Comparison of ENCODE assay signal across 11 cellular contexts in genomic region chr18:77250926-77251729, GRCh38. TPM values are rescaled to one million over a fixed set of nuclear protein-coding genes. Genes with fewer than 3 reads are reported as not detected.
DNase-seq lines count a peak whose midpoint lies in the region; ATAC-seq and TF ChIP-seq lines count a peak whose summit lies in the region.
"Had no signal": no experiment of that assay in that cellular context is flagged by ENCODE, and none has a peak within 500 bp of the region (broad histone marks: within the 10 kb centered on the region; RNA-seq: fewer than 3 reads in every experiment).

No MANE protein-coding gene starts in this region.

- BruUV-seq in OCI-LY7 (replicated peaks; lab: Mats Ljungman, UMichigan), result no TSS peak

- peak overlapping the region; percentile 69 for H3K27ac Mint-ChIP-seq in activated CD8-positive, alpha-beta T cell treated with anti-CD3 and anti-CD28 coated beads, Interleukin-2, amount 10 ng/mL, durations not matched to agents 7 days and 5 days
- H3K27ac Mint-ChIP-seq in activated CD8-positive, alpha-beta T cell treated with anti-CD3 and anti-CD28 coated beads for 36 hours, result no peak overlapping the region
- H3K27ac Mint-ChIP-seq in activated T-helper 17 cell treated with anti-CD3 and anti-CD28 coated beads, Interleukin-2, amount 50 U/mL, for 72 hours, result no peak overlapping the region
- H3K27ac Mint-ChIP-seq: activated B cell treated with CpG ODN at 0.5 μM for 24 hours had no signal

- H3K4me1 ChIP-seq in iPS-20b (ENCODE audit: insufficient read depth, low read length), result peaks cover 16% of the 10 kb centered on the region
- H3K4me1 ChIP-seq in OCI-LY7 (ENCODE audit: insufficient read depth, low read length, poor library complexity, severe bottlenecking), result no peaks in the 10 kb centered on the region

- ATAC-seq in activated CD8-positive, alpha-beta T cell treated with anti-CD3 and anti-CD28 coated beads, Interleukin-2, amount 10 ng/mL, durations not matched to agents 7 days and 5 days, result no peak
- no peak for ATAC-seq in activated CD8-positive, alpha-beta T cell treated with anti-CD3 and anti-CD28 coated beads for 36 hours
- no peak for ATAC-seq in activated T-helper 17 cell treated with anti-CD3 and anti-CD28 coated beads, Interleukin-2, amount 50 U/mL, for 72 hours (replicated peaks)
- ATAC-seq in stimulated activated naive CD8-positive, alpha-beta T cell treated with anti-CD3 and anti-CD28 coated beads, Interleukin-15, Interleukin-2, amounts not matched to agents 100 U/mL and 50 U/mL, for 24 hours, result peak; percentile 29

- peaks cover 4% of the 10 kb centered on the region for H3K36me3 Mint-ChIP-seq in activated CD8-positive, alpha-beta T cell treated with anti-CD3 and anti-CD28 coated beads, Interleukin-2, amount 10 ng/mL, durations not matched to agents 7 days and 5 days (ENCODE audit: low read depth)
- H3K36me3 Mint-ChIP-seq in activated CD8-positive, alpha-beta T cell treated with anti-CD3 and anti-CD28 coated beads for 36 hours (ENCODE audit: low read depth), result peaks cover 1% of the 10 kb centered on the region
- no peaks in the 10 kb centered on the region for H3K36me3 Mint-ChIP-seq in activated T-helper 17 cell treated with anti-CD3 and anti-CD28 coated beads, Interleukin-2, amount 50 U/mL, for 72 hours (ENCODE audit: low read depth)

- CTCF ChIA-PET in activated CD8-positive, alpha-beta T cell treated with anti-CD3 and anti-CD28 coated beads, Interleukin-2, amount 10 ng/mL, durations not matched to agents 7 days and 5 days (lab: Charles Lee), result no interaction called here
- CTCF ChIA-PET in activated CD8-positive, alpha-beta T cell treated with anti-CD3 and anti-CD28 coated beads for 36 hours (lab: Charles Lee), result no interaction called here
- CTCF ChIA-PET in OCI-LY7 (lab: Charles Lee; ENCODE audit: unreplicated experiment), result no interaction called here

- POLR2A ChIA-PET in activated CD8-positive, alpha-beta T cell treated with anti-CD3 and anti-CD28 coated beads, Interleukin-2, amount 10 ng/mL, durations not matched to agents 7 days and 5 days (lab: Charles Lee), result no interaction called here
- POLR2A ChIA-PET in activated CD8-positive, alpha-beta T cell treated with anti-CD3 and anti-CD28 coated beads for 36 hours (lab: Charles Lee), result no interaction called here
- POLR2A ChIA-PET in OCI-LY7 (lab: Charles Lee), result no interaction called here

- peak overlapping the region; percentile 78; the same call in 1 of the 2 replicates for H3K4me3 ChIP-seq in iPS-20b (ENCODE audit: low read length)
- H3K4me3 ChIP-seq in OCI-LY7 (ENCODE audit: low read depth, low read length, poor library complexity, severe bottlenecking), result no peak overlapping the region

- H3K27me3 ChIP-seq in iPS-20b (ENCODE audit: insufficient read depth, low read length), result peaks cover 94% of the 10 kb centered on the region

- no peak for TF ChIP-seq CTCF in activated CD8-positive, alpha-beta T cell treated with anti-CD3 and anti-CD28 coated beads for 36 hours (IDR thresholded peaks at IDR 0.05)
- no peak for TF ChIP-seq CTCF in OCI-LY7 (conservative IDR thresholded peaks at IDR 0.05; ENCODE audit: low read length)

- H3K9me3 Mint-ChIP-seq in activated CD8-positive, alpha-beta T cell treated with anti-CD3 and anti-CD28 coated beads, Interleukin-2, amount 10 ng/mL, durations not matched to agents 7 days and 5 days (ENCODE audit: insufficient read depth), result peaks cover 7% of the 10 kb centered on the region
- peaks cover 3% of the 10 kb centered on the region for H3K9me3 Mint-ChIP-seq in activated CD8-positive, alpha-beta T cell treated with anti-CD3 and anti-CD28 coated beads for 36 hours
- H3K9me3 Mint-ChIP-seq in activated T-helper 17 cell treated with anti-CD3 and anti-CD28 coated beads, Interleukin-2, amount 50 U/mL, for 72 hours, result no peaks in the 10 kb centered on the region

- H3K4me2 ChIP-seq in OCI-LY7 (ENCODE audit: low read length), result no peak overlapping the region

- no peaks in the 10 kb centered on the region for H3K9me2 ChIP-seq in OCI-LY7 (ENCODE audit: insufficient read depth, low read length)

- H3K4me1 Mint-ChIP-seq in activated CD8-positive, alpha-beta T cell treated with anti-CD3 and anti-CD28 coated beads, Interleukin-2, amount 10 ng/mL, durations not matched to agents 7 days and 5 days (ENCODE audit: low read depth), result peaks cover 8% of the 10 kb centered on the region
- H3K4me1 Mint-ChIP-seq in activated CD8-positive, alpha-beta T cell treated with anti-CD3 and anti-CD28 coated beads for 36 hours (ENCODE audit: low read depth), result peaks cover 11% of the 10 kb centered on the region
- no peaks in the 10 kb centered on the region for H3K4me1 Mint-ChIP-seq in activated T-helper 17 cell treated with anti-CD3 and anti-CD28 coated beads, Interleukin-2, amount 50 U/mL, for 72 hours

- no peak overlapping the region for H3K9ac ChIP-seq in iPS-20b (ENCODE audit: low read depth, low read length)

- peaks cover 71% of the 10 kb centered on the region for H3K27me3 Mint-ChIP-seq in activated CD8-positive, alpha-beta T cell treated with anti-CD3 and anti-CD28 coated beads, Interleukin-2, amount 10 ng/mL, durations not matched to agents 7 days and 5 days (ENCODE audit: low read depth)
- H3K27me3 Mint-ChIP-seq in activated CD8-positive, alpha-beta T cell treated with anti-CD3 and anti-CD28 coated beads for 36 hours, result peaks cover 63% of the 10 kb centered on the region
- peaks cover 41% of the 10 kb centered on the region for H3K27me3 Mint-ChIP-seq in activated T-helper 17 cell treated with anti-CD3 and anti-CD28 coated beads, Interleukin-2, amount 50 U/mL, for 72 hours

- H3K27ac ChIP-seq in iPS-20b (ENCODE audit: low read length) (no peak overlapping the region), OCI-LY7 (ENCODE audit: low read depth, low read length, poor library complexity, severe bottlenecking) (no peak overlapping the region)
- H3K27ac ChIP-seq: skin epidermis had no signal

- H4K20me1 ChIP-seq in OCI-LY7 (ENCODE audit: insufficient read depth, low read length), result no peaks in the 10 kb centered on the region

- intact Hi-C loops in activated CD8-positive, alpha-beta T cell treated with anti-CD3 and anti-CD28 coated beads for 36 hours (cut with micrococcal nuclease), result no loop called here
- intact Hi-C loops in OCI-LY7 (cut with micrococcal nuclease; ENCODE audit: unreplicated experiment), result no loop called here

- peak overlapping the region; percentile 32 for H3K4me3 Mint-ChIP-seq in activated CD8-positive, alpha-beta T cell treated with anti-CD3 and anti-CD28 coated beads, Interleukin-2, amount 10 ng/mL, durations not matched to agents 7 days and 5 days
- H3K4me3 Mint-ChIP-seq in activated CD8-positive, alpha-beta T cell treated with anti-CD3 and anti-CD28 coated beads for 36 hours, result no peak overlapping the region
- peak overlapping the region; percentile 43 for H3K4me3 Mint-ChIP-seq in activated T-helper 17 cell treated with anti-CD3 and anti-CD28 coated beads, Interleukin-2, amount 50 U/mL, for 72 hours
- H3K4me3 Mint-ChIP-seq: activated B cell treated with CpG ODN at 0.5 μM for 24 hours had no signal

- no peaks in the 10 kb centered on the region for H3K79me2 ChIP-seq in OCI-LY7 (ENCODE audit: insufficient read depth, low read depth, low read length)

- H3K36me3 ChIP-seq in iPS-20b (ENCODE audit: insufficient read depth, low read depth, low read length), result no peaks in the 10 kb centered on the region
- no peaks in the 10 kb centered on the region for H3K36me3 ChIP-seq in OCI-LY7 (ENCODE audit: insufficient read depth, low read length)

- no peaks in the 10 kb centered on the region for H3K9me3 ChIP-seq in iPS-20b (ENCODE audit: insufficient read depth, low read depth, low read length)
- H3K9me3 ChIP-seq in OCI-LY7 (ENCODE audit: low read length), result no peaks in the 10 kb centered on the region

- H2AFZ ChIP-seq in OCI-LY7 (ENCODE audit: low read length), result no peak overlapping the region

- no peak for DNase-seq in activated CD8-positive, alpha-beta T cell treated with anti-CD3 and anti-CD28 coated beads, Interleukin-2, amount 10 ng/mL, durations not matched to agents 7 days and 5 days
- no peak for DNase-seq in activated CD8-positive, alpha-beta T cell treated with anti-CD3 and anti-CD28 coated beads for 36 hours
- no peak for DNase-seq in stimulated activated naive CD8-positive, alpha-beta T cell treated with anti-CD3 and anti-CD28 coated beads, Interleukin-15, Interleukin-2, amounts not matched to agents 100 U/mL and 50 U/mL, for 24 hours
- DNase-seq in RPMI8226 (no peak), OCI-LY7 (ENCODE audit: low spot score) (no peak), HPDE6-E6E7 (ENCODE audit: extremely low spot score) (no peak)
- DNase-seq: activated B cell treated with CpG ODN at 0.5 μM for 24 hours, NCI-H1417 treated with DMSO at 0.1 percent for 48 hours had no signal

RNA-seq across cellular contexts. Expression of gene GALR1, which starts 1.5 kb away (rescaled TPM):
- not detected for total RNA-seq in activated CD8-positive, alpha-beta T cell treated with anti-CD3 and anti-CD28 coated beads, Interleukin-2, amount 10 ng/mL, durations not matched to agents 7 days and 5 days
- not detected for total RNA-seq in activated CD8-positive, alpha-beta T cell treated with anti-CD3 and anti-CD28 coated beads for 36 hours
- total RNA-seq in activated T-helper 17 cell treated with anti-CD3 and anti-CD28 coated beads, Interleukin-2, amount 50 U/mL, for 72 hours, result not detected
- not detected in 2 replicates for total RNA-seq in OCI-LY7 (2014; rRNA removed; shearing (Covaris generic))
- total RNA-seq in OCI-LY7 (2022), result not detected in 2 replicates
- total RNA-seq: activated B cell treated with CpG ODN at 0.5 μM for 24 hours had no signal
